8 cellular contexts compared by ENCODE assay signal in genomic region chr13:41696163-41697003, GRCh38.
DNase-seq lines count a peak whose midpoint lies in the region; ATAC-seq and TF ChIP-seq lines count a peak whose summit lies in the region.

No MANE protein-coding gene starts in this region.

- H3K4me1 ChIP-seq in left ventricle myocardium inferior (peaks cover 54% of the 10 kb centered on the region), adipocyte (ENCODE audit: control insufficient read depth, insufficient read depth, low read length) (peaks cover 61% of the 10 kb centered on the region), uterus (peaks cover 0 to 14% of the 10 kb centered on the region in 2 donors)

- no peaks in the 10 kb centered on the region for H3K27me3 ChIP-seq in left ventricle myocardium inferior (ENCODE audit: low read depth)
- H3K27me3 ChIP-seq in adipocyte (replicated peaks; ENCODE audit: control insufficient read depth, insufficient read depth, low read length): no peaks in the 10 kb centered on the region
- H3K27me3 ChIP-seq in uterus: no peaks in the 10 kb centered on the region

- TF ChIP-seq POLR2A in uterus (IDR thresholded peaks at IDR 0.05): no peak

- H3K36me3 ChIP-seq in left ventricle myocardium inferior: peaks cover 23% of the 10 kb centered on the region
- peaks cover 11% of the 10 kb centered on the region for H3K36me3 ChIP-seq in adipocyte (ENCODE audit: control insufficient read depth, insufficient read depth, low read length, severe bottlenecking)
- no peaks in the 10 kb centered on the region for H3K36me3 ChIP-seq in uterus

- no peaks in the 10 kb centered on the region for H3K9me3 ChIP-seq in left ventricle myocardium inferior (replicated peaks)
- H3K9me3 ChIP-seq in adipocyte (ENCODE audit: control insufficient read depth, low read length): no peaks in the 10 kb centered on the region
- no peaks in the 10 kb centered on the region for H3K9me3 ChIP-seq in uterus

- intact Hi-C loops in left ventricle myocardium inferior (cut with micrococcal nuclease): no loop called here
- intact Hi-C loops in Right ventricle myocardium superior (cut with DNase I): no loop called here
- intact Hi-C loops in uterus (cut with DNase I; ENCODE audit: low total_unique reads): no loop called here

- DNase-seq in left ventricle myocardium inferior (no peak), Right ventricle myocardium superior (no peak), adipocyte (ENCODE audit: low read depth) (peak; percentile 80), iPS-NIHi7 (ENCODE audit: extremely low spot score) (peak; percentile 17), uterus (no peak), NCI-H2171 treated with DMSO at 0.1 percent for 48 hours (lab: John Stamatoyannopoulos, UW) (no peak)

- H3K27ac ChIP-seq in left ventricle myocardium inferior (replicated peaks) (peak overlapping the region; percentile 77), uterus (peak overlapping the region; percentile 62 to 77)

- no peak overlapping the region for H3K4me3 ChIP-seq in left ventricle myocardium inferior
- H3K4me3 ChIP-seq in adipocyte (ENCODE audit: low read length): no peak overlapping the region
- no peak overlapping the region for H3K4me3 ChIP-seq in uterus

- TF ChIP-seq CTCF in left ventricle myocardium inferior (IDR thresholded peaks at IDR 0.05; ENCODE audit: borderline replicate concordance): no peak
- TF ChIP-seq CTCF in uterus (IDR thresholded peaks at IDR 0.05): no peak

- H3K9ac ChIP-seq in adipocyte (ENCODE audit: low read length): no peak overlapping the region

- no peak for ATAC-seq in Right ventricle myocardium superior (ENCODE audit: poor library complexity)
- ATAC-seq in HG03175 (IDR thresholded peaks at IDR 0.05; ENCODE audit: unreplicated experiment): no peak
- ATAC-seq in GM19023 (IDR thresholded peaks at IDR 0.05; ENCODE audit: unreplicated experiment): no peak

Comparison
In these comparisons a context has a peak if more than half of its experiments do, and no peak if none do; other contexts are left out.
1. DNase-seq: peak in adipocyte (single experiment) and iPS-NIHi7 (single experiment); none in left ventricle myocardium inferior (single experiment), Right ventricle myocardium superior (single experiment), uterus (0 of 2) and NCI-H2171 treated with DMSO at 0.1 percent for 48 hours (single experiment).